ENCODE assay signal across 8 cellular contexts in genomic region chrX:139692506-139692849, GRCh38. TPM values are rescaled to one million over a fixed set of nuclear protein-coding genes. Genes with fewer than 3 reads are reported as not detected.
DNase-seq lines count a peak whose midpoint lies in the region; ATAC-seq, FAIRE-seq and TF ChIP-seq lines count a peak whose summit lies in the region.
"Had no signal": no experiment of that assay in that cellular context is flagged by ENCODE, and none has a peak within 500 bp of the region (broad histone marks: within the 10 kb centered on the region; RNA-seq: fewer than 3 reads in every experiment).

No MANE protein-coding gene starts in this region.

- ATAC-seq in GM12878, result peak; percentile 63
- no peak for ATAC-seq in GM19467 (IDR thresholded peaks at IDR 0.05; ENCODE audit: unreplicated experiment)
- no peak for ATAC-seq in CD4-positive, alpha-beta T cell (ENCODE audit: poor library complexity)

- H3K4me3 ChIP-seq in H7 (ENCODE audit: insufficient read depth, low read depth, low read length) (peak overlapping the region; percentile 39; the same call in 1 of the 2 replicates), GM12878 (no peak overlapping the region), kidney (ENCODE audit: low read length in 2 of 2) (peak overlapping the region; percentile 48 to 52), subcutaneous abdominal adipose tissue (ENCODE audit: low read depth in 1 of 5, low read length in 5 of 5) (peak overlapping the region; percentile 53 to 63 (median 56))

- H3K27ac ChIP-seq in GM12878 (ENCODE audit: control insufficient read depth, insufficient read depth), result no peak overlapping the region
- H3K27ac ChIP-seq in kidney (ENCODE audit: low read depth in 2 of 2, low read length in 2 of 2), result no peak overlapping the region
- no peak overlapping the region for H3K27ac ChIP-seq in subcutaneous abdominal adipose tissue (ENCODE audit: low read depth, low read length)
- no peak overlapping the region for H3K27ac ChIP-seq in CD4-positive, alpha-beta T cell (ENCODE audit: low read depth, low read length)

- no peak overlapping the region for H3K4me2 ChIP-seq in GM12878 (ENCODE audit: control insufficient read depth, insufficient read depth)

- SMC1A ChIA-PET in GM12878 (lab: Charles Lee; ENCODE audit: uncharacterized antibody, unreplicated experiment), result no interaction called here

- H2AFZ ChIP-seq in GM12878 (ENCODE audit: control insufficient read depth, low read depth, low read length), result no peak overlapping the region

- H3K36me3 Mint-ChIP-seq in CD4-positive, alpha-beta T cell (ENCODE audit: low read depth), result no peaks in the 10 kb centered on the region

- in situ Hi-C loops in GM12878 (cut with MboI), result no loop called here

- no peak overlapping the region for H3K27ac Mint-ChIP-seq in CD4-positive, alpha-beta T cell

- 51% methylated on average over 11 of the region's 11 CpGs for WGBS in GM12878 (ENCODE audit: insufficient coverage, insufficient replicate concordance, low lambda C conversion rate, missing lambda C conversion rate)

- H3K27me3 ChIP-seq in H7 (ENCODE audit: control insufficient read depth, insufficient read depth, low read length) (peaks cover 20% of the 10 kb centered on the region), GM12878 (replicated peaks in 1 of 2; ENCODE audit: control insufficient read depth in 2 of 2, insufficient read depth in 2 of 2, low read length in 1 of 2) (no peaks in the 10 kb centered on the region), subcutaneous abdominal adipose tissue (ENCODE audit: control insufficient read depth in 5 of 5, insufficient read depth in 4 of 5, low read length in 5 of 5) (peaks cover 7 to 24% (median 16%) of the 10 kb centered on the region in 5 donors)
- peaks cover 7% of the 10 kb centered on the region for H3K27me3 ChIP-seq in CD4-positive, alpha-beta T cell (ENCODE audit: control insufficient read depth, insufficient read depth, low read length)

- CTCF ChIA-PET in GM12878 (lab: Yijun Ruan, JAX), result no interaction called here
- CTCF ChIA-PET in CD4-positive, alpha-beta T cell (lab: Charles Lee), result no interaction called here

- H3K4me3 Mint-ChIP-seq in CD4-positive, alpha-beta T cell, result no peak overlapping the region

- FAIRE-seq in GM12878 (lab: Jason Lieb, UNC) (no peak), kidney (lab: Jason Lieb, UNC) (no peak), H54 (lab: Jason Lieb, UNC) (no peak)

- H3K9ac ChIP-seq in GM12878 (ENCODE audit: control insufficient read depth, insufficient read depth, low read length) (no peak overlapping the region), kidney (ENCODE audit: low read length in 2 of 2) (no peak overlapping the region), subcutaneous abdominal adipose tissue (ENCODE audit: low read length in 5 of 5) (no peak overlapping the region)

- H3K4me1 Mint-ChIP-seq in CD4-positive, alpha-beta T cell (ENCODE audit: low read depth), result no peaks in the 10 kb centered on the region

- RAD21 ChIA-PET in GM12878 (lab: Charles Lee; ENCODE audit: unreplicated experiment), result no interaction called here

- no peak for TF ChIP-seq RAD21 in GM12878 (IDR thresholded peaks at IDR 0.05; ENCODE audit: insufficient read depth, low read depth, low read length)

- peaks cover 22% of the 10 kb centered on the region for H3K27me3 Mint-ChIP-seq in CD4-positive, alpha-beta T cell

- no peaks in the 10 kb centered on the region for H3K9me3 ChIP-seq in GM12878 (replicated peaks; ENCODE audit: control insufficient read depth, insufficient read depth, low read length)
- H3K9me3 ChIP-seq in kidney (ENCODE audit: control insufficient read depth in 1 of 2, low read length in 2 of 2), result no peaks in the 10 kb centered on the region
- peaks cover 0 to 4% (median 0%) of the 10 kb centered on the region in 5 donors for H3K9me3 ChIP-seq in subcutaneous abdominal adipose tissue (ENCODE audit: control insufficient read depth in 5 of 5, low read length in 5 of 5)
- no peaks in the 10 kb centered on the region for H3K9me3 ChIP-seq in CD4-positive, alpha-beta T cell (ENCODE audit: control insufficient read depth, low read length)

- H3K9me3 Mint-ChIP-seq in CD4-positive, alpha-beta T cell, result no peaks in the 10 kb centered on the region

- no peak for TF ChIP-seq CTCF in GM12878 (IDR thresholded peaks at IDR 0.05 in 2 of 3, conservative IDR thresholded peaks at IDR 0.05 in 1 of 3; ENCODE audit: control insufficient read depth in 2 of 3, extremely low read depth in 1 of 3, insufficient read depth in 1 of 3, low read depth in 3 of 3, low read length in 3 of 3)
- no peak for TF ChIP-seq CTCF in kidney (IDR thresholded peaks at IDR 0.05; ENCODE audit: borderline replicate concordance, extremely low read depth, insufficient read depth)
- TF ChIP-seq CTCF in CD4-positive, alpha-beta T cell (IDR thresholded peaks at IDR 0.05), result no peak

- intact Hi-C loops in GM12878 (cut with micrococcal nuclease; ENCODE audit: unreplicated experiment) (no loop called here), kidney (cut with DNase I) (no loop called here)
- intact Hi-C loops in CD4-positive, alpha-beta T cell (cut with DNase I, micrococcal nuclease), result no loop called here

- no TSS peak for BruUV-seq in GM12878 (replicated peaks; lab: Mats Ljungman, UMichigan)

- TF ChIP-seq POLR2A in GM12878 (IDR thresholded peaks at IDR 0.05; ENCODE audit: low read depth, low read length), result no peak
- no peak for TF ChIP-seq POLR2A in H54 (IDR thresholded peaks at IDR 0.05; ENCODE audit: low read depth, low read length)

- no peaks in the 10 kb centered on the region for H3K79me2 ChIP-seq in GM12878 (ENCODE audit: control insufficient read depth, insufficient read depth, low read length)

- H3K36me3 ChIP-seq in H7 (replicated peaks; ENCODE audit: control insufficient read depth, insufficient read depth, low read length) (no peaks in the 10 kb centered on the region), GM12878 (ENCODE audit: control insufficient read depth in 2 of 2, insufficient read depth in 2 of 2, low read length in 1 of 2) (no peaks in the 10 kb centered on the region), kidney (ENCODE audit: control insufficient read depth in 1 of 2, insufficient read depth in 2 of 2, low read length in 2 of 2) (no peaks in the 10 kb centered on the region), subcutaneous abdominal adipose tissue (ENCODE audit: control insufficient read depth in 5 of 5, insufficient read depth in 5 of 5, low read length in 5 of 5) (no peaks in the 10 kb centered on the region)

- POLR2A ChIA-PET in GM12878 (lab: Charles Lee), result no interaction called here
- POLR2A ChIA-PET in CD4-positive, alpha-beta T cell (lab: Charles Lee), result no interaction called here

- H4K20me1 ChIP-seq in GM12878 (ENCODE audit: control insufficient read depth, insufficient read depth), result no peaks in the 10 kb centered on the region

- H3K4me1 ChIP-seq in GM12878 (ENCODE audit: control insufficient read depth, insufficient read depth, low read length) (no peaks in the 10 kb centered on the region), kidney (ENCODE audit: control insufficient read depth in 1 of 2, insufficient read depth in 1 of 2, low read depth in 1 of 2, low read length in 2 of 2) (no peaks in the 10 kb centered on the region), subcutaneous abdominal adipose tissue (ENCODE audit: control insufficient read depth in 5 of 5, insufficient read depth in 5 of 5, low read length in 5 of 5) (peaks cover 2 to 16% (median 12%) of the 10 kb centered on the region in 5 donors)

- DNase-seq in H7 (no peak), GM12878 (ENCODE audit: low read depth, low spot score) (no peak), kidney (no peak), H54 (ENCODE audit: insufficient read length, low spot score) (no peak)
- no peak for DNase-seq in CD4-positive, alpha-beta T cell
- DNase-seq: SHP77 had no signal

- TF ChIP-seq EP300 in GM12878 (IDR thresholded peaks at IDR 0.05; ENCODE audit: borderline replicate concordance in 1 of 2, control insufficient read depth in 1 of 2, low read depth in 2 of 2, low read length in 2 of 2), result no peak

TF ChIP-seq in GM12878, 131 proteins besides CTCF, POLR2A, EP300 and RAD21:
- no peak for TF ChIP-seq RELA (IDR thresholded peaks at IDR 0.05; ENCODE audit: borderline replicate concordance, partially characterized antibody)
- TF ChIP-seq ZNF217 (IDR thresholded peaks at IDR 0.05), result no peak
- TF ChIP-seq ZNF384 (IDR thresholded peaks at IDR 0.05; ENCODE audit: borderline replicate concordance, low read depth, low read length), result no peak

RNA-seq across cellular contexts. Expression of gene MCF2, which starts 15.5 kb away (rescaled TPM):
- total RNA-seq in H7 (2014; rRNA removed; shearing (Covaris generic)), result 1.1 and 2.3 TPM in 2 replicates
- total RNA-seq in GM12878 (2013; cell fraction: nucleolus; rRNA removed), result 3.6 TPM in 2 replicates
- total RNA-seq in GM12878 (2014; rRNA removed), result 0.51 and 0.82 TPM in 2 replicates
- 0.49 and 0.97 TPM in 2 replicates for total RNA-seq in GM12878 (2014; rRNA removed; fragmentation: Illumina TruSeq; extraction: Trizol)
- total RNA-seq in GM12878 (2021), result 0.36 and 0.45 TPM in 2 replicates
- 0.18 TPM for polyA plus RNA-seq in GM12878 (2011; ENCODE audit: low read depth)
- polyA plus RNA-seq in GM12878 (2011; rRNA removed), result 3.3 and 6.0 TPM in 2 replicates
- polyA plus RNA-seq in GM12878 (2011; cell fraction: cytosol; rRNA removed), result 0.53 and 0.57 TPM in 2 replicates
- 6.7 and 8.6 TPM in 2 replicates for polyA plus RNA-seq in GM12878 (2011; cell fraction: nucleus; rRNA removed)
- polyA plus RNA-seq in GM12878 (2012), result 0.39 and 0.53 TPM in 2 replicates
- 0.66 and 0.76 TPM in 2 replicates for polyA plus RNA-seq in GM12878 (2014; fragmentation: Illumina TruSeq; extraction: Trizol)
- under 1 TPM; 0.24 to 0.31 TPM for polyA plus RNA-seq in GM12878 (2014; fragmentation: Nextera tagmentation; extraction: Ambion mirVana)
- 0.49 and 0.75 TPM in 2 replicates for polyA plus RNA-seq in GM12878 (2014; rRNA removed)
- polyA plus RNA-seq in GM12878 (2016; fragmentation: Nextera tagmentation; extraction: Ambion mirVana), result under 1 TPM; 0.07 to 0.08 TPM
- polyA minus RNA-seq in GM12878 (2011; rRNA and poly(A)+ RNA removed), result 0.77 and 1.2 TPM in 2 replicates
- 0.27 and 0.42 TPM in 2 replicates for polyA minus RNA-seq in GM12878 (2011; cell fraction: cytosol; rRNA and poly(A)+ RNA removed)
- 1.7 and 3.3 TPM in 2 replicates for polyA minus RNA-seq in GM12878 (2011; cell fraction: nucleus; rRNA and poly(A)+ RNA removed)
- total RNA-seq in kidney, result 0.85 TPM
- 2.2 TPM for polyA plus RNA-seq in kidney (ENCODE audit: insufficient read depth, low read depth, low replicate concordance)
- 1 to 10 TPM in 1 of 2 experiments, under 1 TPM in 1; 0.89 to 1.1 TPM for total RNA-seq in CD4-positive, alpha-beta T cell
